8 cellular contexts compared by ENCODE assay signal in genomic region chr5:172004824-172005237, GRCh38. TPM values are rescaled to one million over a fixed set of nuclear protein-coding genes. Genes with fewer than 3 reads are reported as not detected.
A peak's percentile ranks its signal among the peaks of the same experiment; 100 is the strongest.
DNase-seq lines count a peak whose midpoint lies in the region; ATAC-seq and TF ChIP-seq lines count a peak whose summit lies in the region.

No MANE protein-coding gene starts in this region.

- H3K4me3 ChIP-seq in HEK293 (ENCODE audit: low read depth, low read length) (peak overlapping the region; percentile 90), spleen (peak overlapping the region; percentile 72 to 98 (median 88))

- DNase-seq in activated CD4-positive, alpha-beta memory T cell treated with anti-CD3 and anti-CD28 coated beads, Interleukin-2, amount 10 ng/mL, durations not matched to agents 7 days and 5 days = peak; percentile 31
- DNase-seq in foreskin melanocyte (peak; percentile 10), spleen (no peak), epidermal melanocyte (ENCODE audit: insufficient read length, low spot score) (no peak), mesenteric fat pad (ENCODE audit: low spot score) (no peak)

- no peaks in the 10 kb centered on the region for H3K27me3 ChIP-seq in spleen (replicated peaks in 1 of 7)

- no peaks in the 10 kb centered on the region for H3K9me3 Mint-ChIP-seq in activated CD4-positive, alpha-beta memory T cell treated with anti-CD3 and anti-CD28 coated beads, Interleukin-2, amount 10 ng/mL, durations not matched to agents 7 days and 5 days

- H3K9me3 ChIP-seq in HEK293 (ENCODE audit: control insufficient read depth, insufficient read depth, low read depth, low read length) (no peaks in the 10 kb centered on the region), spleen (no peaks in the 10 kb centered on the region)

- intact Hi-C loops in spleen (cut with DNase I; ENCODE audit: low total_unique reads) = loop anchor here (10.0 kb wide), 1 partner anchor 90 kb away; no protein-coding TSS in a partner anchor

- H3K36me3 ChIP-seq in HEK293 (ENCODE audit: control insufficient read depth in 2 of 2, insufficient read depth in 1 of 2, low read length in 2 of 2) (no peaks in the 10 kb centered on the region), spleen (no peaks in the 10 kb centered on the region)

- no peak for ATAC-seq in HG02840 (IDR thresholded peaks at IDR 0.05; ENCODE audit: low FRiP score, unreplicated experiment)

- H3K36me3 Mint-ChIP-seq in activated CD4-positive, alpha-beta memory T cell treated with anti-CD3 and anti-CD28 coated beads, Interleukin-2, amount 10 ng/mL, durations not matched to agents 7 days and 5 days (ENCODE audit: low read depth) = peaks cover 20% of the 10 kb centered on the region

- TF ChIP-seq CTCF in 22Rv1 (IDR thresholded peaks at IDR 0.05) (no peak), HEK293 (tag by site-specific recombination; IDR thresholded peaks at IDR 0.05) (no peak), spleen (IDR thresholded peaks at IDR 0.05 in 8 of 11, conservative IDR thresholded peaks at IDR 0.05 in 3 of 11) (no peak)

- peak overlapping the region; percentile 90 for H3K4me3 Mint-ChIP-seq in activated CD4-positive, alpha-beta memory T cell treated with anti-CD3 and anti-CD28 coated beads, Interleukin-2, amount 10 ng/mL, durations not matched to agents 7 days and 5 days

- WGBS in spleen, 5 donors = 10 to 19% (median 13%) methylated on average over 3 of the region's 3 CpGs

- H3K4me1 ChIP-seq in HEK293 (ENCODE audit: control insufficient read depth, insufficient read depth, low read length) (peaks cover 31% of the 10 kb centered on the region), spleen (peaks cover 36 to 74% (median 66%) of the 10 kb centered on the region in 6 donors)

- peaks cover 63% of the 10 kb centered on the region for H3K4me1 Mint-ChIP-seq in activated CD4-positive, alpha-beta memory T cell treated with anti-CD3 and anti-CD28 coated beads, Interleukin-2, amount 10 ng/mL, durations not matched to agents 7 days and 5 days

- CTCF ChIA-PET in HEK293 (lab: Yijun Ruan, JAX) = interaction anchor here (0.6 to 3.9 kb wide), 5 partner anchors 8 to 441 kb away, joined by 3 to 31 read pairs (median 4); no protein-coding TSS in a partner anchor
- CTCF ChIA-PET in activated CD4-positive, alpha-beta memory T cell treated with anti-CD3 and anti-CD28 coated beads, Interleukin-2, amount 10 ng/mL, durations not matched to agents 7 days and 5 days (lab: Charles Lee) = interaction anchor here (1.1 to 3.6 kb wide), 4 partner anchors 20 to 93 kb away, joined by 3 to 31 read pairs (median 4); no protein-coding TSS in a partner anchor

- no peak for TF ChIP-seq POLR2A in spleen (IDR thresholded peaks at IDR 0.05)

- H3K27me3 Mint-ChIP-seq in activated CD4-positive, alpha-beta memory T cell treated with anti-CD3 and anti-CD28 coated beads, Interleukin-2, amount 10 ng/mL, durations not matched to agents 7 days and 5 days = no peaks in the 10 kb centered on the region

- H3K27ac ChIP-seq in 22Rv1 (peak overlapping the region; percentile 90), HEK293 (ENCODE audit: extremely low read depth, low read depth, low read length) (no peak overlapping the region; the same call in 1 of the 2 replicates), spleen (peak overlapping the region; percentile 92 to 100 (median 98))

- POLR2A ChIA-PET in HEK293 (lab: Yijun Ruan, JAX) = interaction anchor here (0.7 to 1.2 kb wide), 4 partner anchors 19 to 606 kb away, joined by 3 to 6 read pairs (median 3); no protein-coding TSS in a partner anchor
- POLR2A ChIA-PET in activated CD4-positive, alpha-beta memory T cell treated with anti-CD3 and anti-CD28 coated beads, Interleukin-2, amount 10 ng/mL, durations not matched to agents 7 days and 5 days (lab: Charles Lee) = interaction anchor here (1.0 to 5.3 kb wide), 9 partner anchors 9 to 616 kb away, joined by 3 to 44 read pairs (median 4); partner anchors contain the start of genes NPM1 and STK10

- H3K27ac Mint-ChIP-seq in activated CD4-positive, alpha-beta memory T cell treated with anti-CD3 and anti-CD28 coated beads, Interleukin-2, amount 10 ng/mL, durations not matched to agents 7 days and 5 days = peak overlapping the region; percentile 94

TF ChIP-seq in HEK293, 187 proteins besides CTCF, POLR2A, EP300 and RAD21 (continues in another document):
- TF ChIP-seq ZNF341 (tag by site-specific recombination; IDR thresholded peaks at IDR 0.05; ENCODE audit: low read depth) = 0 out of 2 replicates have a peak, but pooled peaks have one; percentile 3
- TF ChIP-seq YY2 (tag by site-specific recombination; IDR thresholded peaks at IDR 0.05) = 0 out of 2 replicates have a peak, but pooled peaks have one; percentile 54
- TF ChIP-seq ZNF558 (tag by site-specific recombination; IDR thresholded peaks at IDR 0.05) = no peak
- TF ChIP-seq GLIS1 (tag by site-specific recombination; IDR thresholded peaks at IDR 0.05) = 0 out of 2 replicates have a peak, but pooled peaks have one; percentile 8
- no peak for TF ChIP-seq ZNF292 (tag by site-specific recombination; IDR thresholded peaks at IDR 0.05; ENCODE audit: borderline replicate concordance, low read depth)
- TF ChIP-seq, protein P1, sequence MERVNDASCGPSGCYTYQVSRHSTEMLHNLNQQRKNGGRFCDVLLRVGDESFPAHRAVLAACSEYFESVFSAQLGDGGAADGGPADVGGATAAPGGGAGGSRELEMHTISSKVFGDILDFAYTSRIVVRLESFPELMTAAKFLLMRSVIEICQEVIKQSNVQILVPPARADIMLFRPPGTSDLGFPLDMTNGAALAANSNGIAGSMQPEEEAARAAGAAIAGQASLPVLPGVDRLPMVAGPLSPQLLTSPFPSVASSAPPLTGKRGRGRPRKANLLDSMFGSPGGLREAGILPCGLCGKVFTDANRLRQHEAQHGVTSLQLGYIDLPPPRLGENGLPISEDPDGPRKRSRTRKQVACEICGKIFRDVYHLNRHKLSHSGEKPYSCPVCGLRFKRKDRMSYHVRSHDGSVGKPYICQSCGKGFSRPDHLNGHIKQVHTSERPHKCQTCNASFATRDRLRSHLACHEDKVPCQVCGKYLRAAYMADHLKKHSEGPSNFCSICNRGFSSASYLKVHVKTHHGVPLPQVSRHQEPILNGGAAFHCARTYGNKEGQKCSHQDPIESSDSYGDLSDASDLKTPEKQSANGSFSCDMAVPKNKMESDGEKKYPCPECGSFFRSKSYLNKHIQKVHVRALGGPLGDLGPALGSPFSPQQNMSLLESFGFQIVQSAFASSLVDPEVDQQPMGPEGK (tag by site-specific recombination; IDR thresholded peaks at IDR 0.05) = 0 out of 2 replicates have a peak, but pooled peaks have one; percentile 10
- TF ChIP-seq ZBTB21 (tag by site-specific recombination; IDR thresholded peaks at IDR 0.05) = peak; percentile 79
- TF ChIP-seq ZBTB8A (tag by site-specific recombination; IDR thresholded peaks at IDR 0.05) = no peak
- 0 out of 2 replicates have a peak, but pooled peaks have one; percentile 32 for TF ChIP-seq SP7 (tag by site-specific recombination; IDR thresholded peaks at IDR 0.05)
- TF ChIP-seq MYNN (tag by site-specific recombination; IDR thresholded peaks at IDR 0.05; ENCODE audit: borderline replicate concordance) = no peak
- no peak for TF ChIP-seq KLF7 (tag by site-specific recombination; IDR thresholded peaks at IDR 0.05; ENCODE audit: borderline replicate concordance)
- 0 out of 2 replicates have a peak, but pooled peaks have one; percentile 20 for TF ChIP-seq ZBTB17 (tag by site-specific recombination; IDR thresholded peaks at IDR 0.05)
- TF ChIP-seq, protein P2, sequence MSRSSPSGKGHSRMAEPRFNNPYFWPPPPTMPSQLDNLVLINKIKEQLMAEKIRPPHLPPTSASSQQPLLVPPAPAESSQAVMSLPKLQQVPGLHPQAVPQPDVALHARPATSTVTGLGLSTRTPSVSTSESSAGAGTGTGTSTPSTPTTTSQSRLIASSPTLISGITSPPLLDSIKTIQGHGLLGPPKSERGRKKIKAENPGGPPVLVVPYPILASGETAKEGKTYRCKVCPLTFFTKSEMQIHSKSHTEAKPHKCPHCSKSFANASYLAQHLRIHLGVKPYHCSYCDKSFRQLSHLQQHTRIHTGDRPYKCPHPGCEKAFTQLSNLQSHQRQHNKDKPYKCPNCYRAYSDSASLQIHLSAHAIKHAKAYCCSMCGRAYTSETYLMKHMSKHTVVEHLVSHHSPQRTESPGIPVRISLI (tag by site-specific recombination; IDR thresholded peaks at IDR 0.05) = peak; percentile 15; the same call in 1 of the 2 replicates
- TF ChIP-seq, protein P3, sequence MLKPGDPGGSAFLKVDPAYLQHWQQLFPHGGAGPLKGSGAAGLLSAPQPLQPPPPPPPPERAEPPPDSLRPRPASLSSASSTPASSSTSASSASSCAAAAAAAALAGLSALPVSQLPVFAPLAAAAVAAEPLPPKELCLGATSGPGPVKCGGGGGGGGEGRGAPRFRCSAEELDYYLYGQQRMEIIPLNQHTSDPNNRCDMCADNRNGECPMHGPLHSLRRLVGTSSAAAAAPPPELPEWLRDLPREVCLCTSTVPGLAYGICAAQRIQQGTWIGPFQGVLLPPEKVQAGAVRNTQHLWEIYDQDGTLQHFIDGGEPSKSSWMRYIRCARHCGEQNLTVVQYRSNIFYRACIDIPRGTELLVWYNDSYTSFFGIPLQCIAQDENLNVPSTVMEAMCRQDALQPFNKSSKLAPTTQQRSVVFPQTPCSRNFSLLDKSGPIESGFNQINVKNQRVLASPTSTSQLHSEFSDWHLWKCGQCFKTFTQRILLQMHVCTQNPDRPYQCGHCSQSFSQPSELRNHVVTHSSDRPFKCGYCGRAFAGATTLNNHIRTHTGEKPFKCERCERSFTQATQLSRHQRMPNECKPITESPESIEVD (tag by site-specific recombination; IDR thresholded peaks at IDR 0.05) = peak; percentile 38; the same call in 1 of the 2 replicates
- TF ChIP-seq OSR2 (tag by site-specific recombination; IDR thresholded peaks at IDR 0.05) = peak; percentile 62
- TF ChIP-seq ZNF488 (tag by site-specific recombination; IDR thresholded peaks at IDR 0.05) = 0 out of 2 replicates have a peak, but pooled peaks have one; percentile 38
- peak; percentile 75 for TF ChIP-seq GFI1B (tag by site-specific recombination; IDR thresholded peaks at IDR 0.05)
- TF ChIP-seq ZNF629 (tag by site-specific recombination; IDR thresholded peaks at IDR 0.05) = peak; percentile 89

RNA-seq across cellular contexts. Expression of gene FBXW11, which starts 1.6 kb away (rescaled TPM):
- 10 to 100 TPM; 37.4 to 38.8 TPM for total RNA-seq in activated CD4-positive, alpha-beta memory T cell treated with anti-CD3 and anti-CD28 coated beads, Interleukin-2, amount 10 ng/mL, durations not matched to agents 7 days and 5 days
- 10 to 100 TPM; 40.6 to 72.1 (median 64.5) TPM for total RNA-seq in spleen
- polyA plus RNA-seq in spleen = 10 to 100 TPM in 1 of 3 donors, 1 to 10 TPM in 2; 7.5 to 14.5 (median 8.3) TPM
- total RNA-seq in mesenteric fat pad = 43.9 TPM

Comparison
In these comparisons a context has a peak if more than half of its experiments do, and no peak if none do; other contexts are left out.
1. DNase-seq: peak in activated CD4-positive, alpha-beta memory T cell treated with anti-CD3 and anti-CD28 coated beads, Interleukin-2, amount 10 ng/mL, durations not matched to agents 7 days and 5 days (single experiment) and foreskin melanocyte (single experiment); none in spleen (single experiment), epidermal melanocyte (single experiment) and mesenteric fat pad (single experiment).